Comparison of ENCODE assay signal across 21 cellular contexts in the genomic region with DNA sequence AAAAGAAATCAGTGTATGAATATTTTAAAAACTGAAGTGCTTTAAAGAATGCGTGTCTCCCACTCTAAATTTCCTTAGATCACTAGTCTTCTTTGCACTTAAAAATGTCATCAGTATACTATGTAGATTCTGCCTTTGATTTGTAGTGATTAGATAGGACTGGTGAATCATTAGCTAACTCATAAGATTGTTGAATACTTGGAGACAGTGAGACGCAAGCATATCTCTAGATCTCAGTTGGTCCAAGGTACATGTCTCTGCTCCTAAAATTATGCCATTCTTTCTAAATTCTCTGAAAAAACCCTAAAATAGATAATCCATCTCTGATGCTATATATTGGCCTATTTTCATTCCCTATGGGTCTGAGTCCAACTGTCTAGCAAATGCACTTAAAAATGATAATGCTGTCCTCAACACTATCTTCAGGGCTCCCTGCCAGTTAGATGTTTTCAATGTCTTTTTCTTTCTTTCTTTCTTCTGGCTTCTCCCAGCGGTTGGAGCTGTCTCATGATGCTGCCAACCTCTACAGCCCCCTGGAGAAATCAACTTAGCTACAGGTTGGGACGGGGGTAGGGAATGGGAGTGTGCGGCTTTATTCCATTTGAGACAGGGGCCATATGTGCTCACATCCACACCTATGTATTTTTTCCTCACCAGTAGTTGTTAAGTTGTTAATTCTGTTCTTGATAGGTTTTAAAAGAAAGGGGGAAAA.
DNase-seq lines count a peak whose midpoint lies in the region; ATAC-seq and TF ChIP-seq lines count a peak whose summit lies in the region.
"Had no signal": no experiment of that assay in that cellular context is flagged by ENCODE, and none has a peak within 500 bp of the region (broad histone marks: within the 10 kb centered on the region; RNA-seq: fewer than 3 reads in every experiment).

No MANE protein-coding gene starts in this region.

- no peaks in the 10 kb centered on the region; the same call in 1 of the 2 replicates for H3K79me2 ChIP-seq in SK-N-SH (ENCODE audit: insufficient read depth)

- H3K9ac ChIP-seq in SK-N-SH (no peak overlapping the region), iPS-18a (ENCODE audit: low read length) (peak overlapping the region; percentile 44)

- H3K27ac Mint-ChIP-seq in osteocyte (ENCODE audit: unreplicated experiment), result peak overlapping the region; percentile 83
- H3K27ac Mint-ChIP-seq: activated naive CD4-positive, alpha-beta T cell treated with anti-CD3 and anti-CD28 coated beads for 36 hours; stimulated activated memory B cell treated with anti-CD40 and anti-IgM and Interleukin-4, amounts not matched to agents 10 μg/mL and 1 μg/mL and 100 μg/mL, for 72 hours; T-cell had no signal

- intact Hi-C loops in body of pancreas (cut with DNase I), result no loop called here

- no peaks in the 10 kb centered on the region for H3K27me3 Mint-ChIP-seq in osteocyte (ENCODE audit: unreplicated experiment)
- H3K27me3 Mint-ChIP-seq: stimulated activated memory B cell treated with anti-CD40 and anti-IgM and Interleukin-4, amounts not matched to agents 10 μg/mL and 1 μg/mL and 100 μg/mL, for 72 hours; T-cell had no signal

- ATAC-seq in GM21367 (IDR thresholded peaks at IDR 0.05; ENCODE audit: unreplicated experiment) (no peak), body of pancreas (no peak)
- ATAC-seq: stimulated activated memory B cell treated with anti-CD40 and anti-IgM and Interleukin-4, amounts not matched to agents 10 μg/mL and 1 μg/mL and 100 μg/mL, for 72 hours; T-cell had no signal

- peak; percentile 7 for DNase-seq in NCI-H146 (lab: John Stamatoyannopoulos, UW)
- no peak for DNase-seq in NCI-H146 treated with DMSO at 0.1 percent for 48 hours (lab: John Stamatoyannopoulos, UW; ENCODE audit: unreplicated experiment)
- no peak for DNase-seq in SK-N-SH
- DNase-seq in osteocyte (ENCODE audit: extremely low spot score, unreplicated experiment), result no peak
- DNase-seq in body of pancreas, result no peak
- DNase-seq in foreskin melanocyte, result no peak
- DNase-seq: 8988T; activated naive CD4-positive, alpha-beta T cell treated with anti-CD3 and anti-CD28 coated beads for 36 hours; MM.1S; NCI-H1694; NK-92 treated with Interleukin-12 subunit alpha and Interleukin-12 subunit beta, amount 100 ng/mL, for 24 hours; stimulated activated CD4-positive, alpha-beta T cell treated with anti-CD3 and anti-CD28 coated beads, Interleukin-15, amount 100 ng/mL, for 24 hours; T-cell had no signal

- no peaks in the 10 kb centered on the region for H3K36me3 Mint-ChIP-seq in osteocyte (ENCODE audit: unreplicated experiment)
- H3K36me3 Mint-ChIP-seq: stimulated activated memory B cell treated with anti-CD40 and anti-IgM and Interleukin-4, amounts not matched to agents 10 μg/mL and 1 μg/mL and 100 μg/mL, for 72 hours; T-cell had no signal

- peak overlapping the region; percentile 26 for H3K4me2 ChIP-seq in SK-N-SH

- TF ChIP-seq RAD21 in SK-N-SH (IDR thresholded peaks at IDR 0.05; ENCODE audit: low read length), result no peak

- 47% methylated on average over 5 of the region's 5 CpGs for WGBS in SK-N-SH (ENCODE audit: low lambda C conversion rate)
- WGBS in body of pancreas, 2 donors, result 81 to 86% methylated on average over 5 of the region's 5 CpGs

- peaks cover 20% of the 10 kb centered on the region for H3F3A ChIP-seq in SK-N-SH (replicated peaks; ENCODE audit: insufficient read depth)

- no peak overlapping the region for H3K4me3 Mint-ChIP-seq in osteocyte (ENCODE audit: unreplicated experiment)
- H3K4me3 Mint-ChIP-seq: activated naive CD4-positive, alpha-beta T cell treated with anti-CD3 and anti-CD28 coated beads for 36 hours; stimulated activated memory B cell treated with anti-CD40 and anti-IgM and Interleukin-4, amounts not matched to agents 10 μg/mL and 1 μg/mL and 100 μg/mL, for 72 hours; T-cell had no signal

- H3K36me3 ChIP-seq in SK-N-SH (replicated peaks in 1 of 2; ENCODE audit: control insufficient read depth in 1 of 2, insufficient read depth in 2 of 2, low read length in 1 of 2), result no peaks in the 10 kb centered on the region
- H3K36me3 ChIP-seq in iPS-18a (ENCODE audit: control insufficient read depth, low read depth, low read length), result no peaks in the 10 kb centered on the region
- no peaks in the 10 kb centered on the region for H3K36me3 ChIP-seq in body of pancreas (replicated peaks in 1 of 2; ENCODE audit: insufficient read depth in 1 of 2, low read depth in 2 of 2)
- H3K36me3 ChIP-seq: brain microvascular endothelial cell, esophagus muscularis mucosa, neutrophil, thoracic aorta had no signal

- H4K20me1 ChIP-seq in SK-N-SH (ENCODE audit: insufficient read depth), result no peaks in the 10 kb centered on the region

- H3K9me3 ChIP-seq in SK-N-SH (no peaks in the 10 kb centered on the region), iPS-18a (ENCODE audit: control insufficient read depth, low read depth, low read length) (no peaks in the 10 kb centered on the region), body of pancreas (no peaks in the 10 kb centered on the region)
- H3K9me3 ChIP-seq: esophagus muscularis mucosa, neutrophil, thoracic aorta had no signal

- H3K27ac ChIP-seq in SK-N-SH (ENCODE audit: low read depth in 2 of 2, low read length in 1 of 2) (peak overlapping the region; percentile 67 to 86), iPS-18a (ENCODE audit: low read length) (peak overlapping the region; percentile 67), body of pancreas (no peak overlapping the region)
- H3K27ac ChIP-seq: brain microvascular endothelial cell, esophagus muscularis mucosa, neutrophil, thoracic aorta had no signal

- POLR2A ChIA-PET in SK-N-SH (lab: Yijun Ruan, JAX), result no interaction called here

- H3K9me2 ChIP-seq in SK-N-SH, result no peaks in the 10 kb centered on the region

- TF ChIP-seq CTCF in SK-N-SH (IDR thresholded peaks at IDR 0.05) (no peak), osteocyte (IDR thresholded peaks at IDR 0.05) (no peak), body of pancreas (IDR thresholded peaks at IDR 0.05) (no peak)

- CTCF ChIA-PET in SK-N-SH (lab: Yijun Ruan, JAX), result interaction anchor here (1.2 to 1.8 kb wide), 2 partner anchors 241 to 561 kb away, joined by 4 to 5 read pairs; no protein-coding TSS in a partner anchor

- TF ChIP-seq POLR2A in body of pancreas (IDR thresholded peaks at IDR 0.05), result no peak

- H3K4me3 ChIP-seq in SK-N-SH (ENCODE audit: low read depth in 2 of 2, low read length in 1 of 2) (no peak overlapping the region; a peak in 1 of 4 replicates), iPS-18a (ENCODE audit: low read length) (peak overlapping the region; percentile 11), body of pancreas (no peak overlapping the region)
- H3K4me3 ChIP-seq: esophagus muscularis mucosa, thoracic aorta had no signal

- peaks cover 16 to 31% of the 10 kb centered on the region in 2 experiments for H3K4me1 ChIP-seq in SK-N-SH (ENCODE audit: control insufficient read depth in 1 of 2, insufficient read depth in 2 of 2, low read depth in 1 of 2, low read length in 1 of 2)
- H3K4me1 ChIP-seq in iPS-18a (ENCODE audit: control insufficient read depth, low read depth, low read length), result peaks cover 46% of the 10 kb centered on the region
- H3K4me1 ChIP-seq in body of pancreas, result peaks cover 8% of the 10 kb centered on the region

- H2AFZ ChIP-seq in SK-N-SH (ENCODE audit: low read depth), result peak overlapping the region; percentile 38; the same call in 1 of the 2 replicates

- H3K27me3 ChIP-seq in SK-N-SH (ENCODE audit: insufficient read depth), result no peaks in the 10 kb centered on the region
- H3K27me3 ChIP-seq in iPS-18a (ENCODE audit: control insufficient read depth, insufficient read depth, low read length), result no peaks in the 10 kb centered on the region
- no peaks in the 10 kb centered on the region for H3K27me3 ChIP-seq in body of pancreas
- H3K27me3 ChIP-seq: brain microvascular endothelial cell, dorsolateral prefrontal cortex, esophagus muscularis mucosa, neutrophil had no signal

- H3K4me1 Mint-ChIP-seq in osteocyte (ENCODE audit: unreplicated experiment), result peaks cover 35% of the 10 kb centered on the region
- H3K4me1 Mint-ChIP-seq: stimulated activated memory B cell treated with anti-CD40 and anti-IgM and Interleukin-4, amounts not matched to agents 10 μg/mL and 1 μg/mL and 100 μg/mL, for 72 hours; T-cell had no signal

- peak in 1 of 2 experiments; percentile 97; a peak in 2 of 4 replicates for TF ChIP-seq EP300 in SK-N-SH (IDR thresholded peaks at IDR 0.05; ENCODE audit: borderline replicate concordance in 1 of 2, low read depth in 1 of 2, low read length in 1 of 2)

- H3K9me3 Mint-ChIP-seq in osteocyte (ENCODE audit: unreplicated experiment), result peaks cover 4% of the 10 kb centered on the region
- H3K9me3 Mint-ChIP-seq: activated naive CD4-positive, alpha-beta T cell treated with anti-CD3 and anti-CD28 coated beads for 36 hours; stimulated activated memory B cell treated with anti-CD40 and anti-IgM and Interleukin-4, amounts not matched to agents 10 μg/mL and 1 μg/mL and 100 μg/mL, for 72 hours; T-cell had no signal

TF ChIP-seq in SK-N-SH, 30 proteins besides CTCF, POLR2A, EP300 and RAD21 (continues in another document):
- TF ChIP-seq CHD2 (IDR thresholded peaks at IDR 0.05; ENCODE audit: low read length, partially characterized antibody) (no peak), FOXM1 (IDR thresholded peaks at IDR 0.05; ENCODE audit: low read depth) (peak; percentile 92), TAF1 (IDR thresholded peaks at IDR 0.05; ENCODE audit: borderline replicate concordance, low read depth, low read length) (no peak), MEF2A (IDR thresholded peaks at IDR 0.05; ENCODE audit: borderline replicate concordance, low read depth) (peak; percentile 72; the same call in 1 of the 2 replicates), ELF1 (IDR thresholded peaks at IDR 0.05) (no peak), EZH2phosphoT487 (IDR thresholded peaks at IDR 0.05; ENCODE audit: borderline replicate concordance, low read depth) (no peak), NRF1 (IDR thresholded peaks at IDR 0.05; ENCODE audit: low read depth, low read length) (no peak), RFX5 (IDR thresholded peaks at IDR 0.05; ENCODE audit: low read length) (no peak), GABPA (IDR thresholded peaks at IDR 0.05; ENCODE audit: low read depth) (no peak)
- TF ChIP-seq, protein P1, sequence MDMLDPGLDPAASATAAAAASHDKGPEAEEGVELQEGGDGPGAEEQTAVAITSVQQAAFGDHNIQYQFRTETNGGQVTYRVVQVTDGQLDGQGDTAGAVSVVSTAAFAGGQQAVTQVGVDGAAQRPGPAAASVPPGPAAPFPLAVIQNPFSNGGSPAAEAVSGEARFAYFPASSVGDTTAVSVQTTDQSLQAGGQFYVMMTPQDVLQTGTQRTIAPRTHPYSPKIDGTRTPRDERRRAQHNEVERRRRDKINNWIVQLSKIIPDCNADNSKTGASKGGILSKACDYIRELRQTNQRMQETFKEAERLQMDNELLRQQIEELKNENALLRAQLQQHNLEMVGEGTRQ (IDR thresholded peaks at IDR 0.05; ENCODE audit: borderline replicate concordance, low read depth, low read length), result no peak

Comparison
In these comparisons a context has a peak if more than half of its experiments do, and no peak if none do; other contexts are left out.
1. H3K27ac ChIP-seq: peak in SK-N-SH (2 of 2) and iPS-18a (single experiment); none in body of pancreas (0 of 4).